8 cellular contexts compared by ENCODE assay signal in the genomic region with DNA sequence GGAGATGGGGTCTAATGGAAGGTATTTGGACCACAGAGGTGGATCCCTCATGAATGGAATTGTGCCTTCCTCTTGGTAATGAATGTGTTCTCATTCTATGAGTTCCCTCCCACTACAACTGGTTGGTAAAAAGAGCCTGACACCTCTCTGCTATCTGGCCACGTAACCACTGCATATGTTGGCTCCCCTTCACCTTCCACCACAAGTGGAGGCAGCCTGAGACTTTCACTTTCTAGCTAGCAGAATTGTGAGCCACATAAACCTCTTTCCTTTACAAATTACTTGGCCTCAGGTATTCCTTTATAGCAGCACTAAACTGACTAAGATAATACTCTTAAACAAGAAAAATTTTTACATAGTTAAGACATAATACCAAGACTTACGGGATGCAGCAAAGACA.
DNase-seq lines count a peak whose midpoint lies in the region; ATAC-seq lines count a peak whose summit lies in the region.

No MANE protein-coding gene starts in this region.

- peak; percentile 90 for ATAC-seq in HG03196 (IDR thresholded peaks at IDR 0.05; ENCODE audit: unreplicated experiment)

- peak; percentile 40 for DNase-seq in activated gamma-delta T cell treated with Interleukin-2 at 50 U/mL for 16 hours
- no peak for DNase-seq in activated gamma-delta T cell (lab: John Stamatoyannopoulos, UW)
- DNase-seq in activated T-cell treated with anti-CD3 and anti-CD28 coated beads, Interleukin-2, amount 50 U/mL, for 48 hours: peak; percentile 52 to 62
- peak; percentile 10 for DNase-seq in stimulated activated CD8-positive, alpha-beta memory T cell treated with anti-CD3 and anti-CD28 coated beads, Interleukin-12 subunit alpha, Interleukin-12 subunit beta, amount 100 ng/mL, for 4 hours (ENCODE audit: low read depth)
- no peak for DNase-seq in SIG-M5 (lab: John Stamatoyannopoulos, UW)
- no peak for DNase-seq in A172 (ENCODE audit: low spot score)
- DNase-seq in AG08395 (ENCODE audit: low spot score): no peak

Comparison
In these comparisons a context has a peak if more than half of its experiments do, and no peak if none do; other contexts are left out.
1. DNase-seq: peak in activated gamma-delta T cell treated with Interleukin-2 at 50 U/mL for 16 hours (single experiment), activated T-cell treated with anti-CD3 and anti-CD28 coated beads, Interleukin-2, amount 50 U/mL, for 48 hours (2 of 2) and stimulated activated CD8-positive, alpha-beta memory T cell treated with anti-CD3 and anti-CD28 coated beads, Interleukin-12 subunit alpha, Interleukin-12 subunit beta, amount 100 ng/mL, for 4 hours (single experiment); none in activated gamma-delta T cell (single experiment), SIG-M5 (single experiment), A172 (single experiment) and AG08395 (single experiment).